ENCODE assay signal across 1 cellular context in the genomic region with DNA sequence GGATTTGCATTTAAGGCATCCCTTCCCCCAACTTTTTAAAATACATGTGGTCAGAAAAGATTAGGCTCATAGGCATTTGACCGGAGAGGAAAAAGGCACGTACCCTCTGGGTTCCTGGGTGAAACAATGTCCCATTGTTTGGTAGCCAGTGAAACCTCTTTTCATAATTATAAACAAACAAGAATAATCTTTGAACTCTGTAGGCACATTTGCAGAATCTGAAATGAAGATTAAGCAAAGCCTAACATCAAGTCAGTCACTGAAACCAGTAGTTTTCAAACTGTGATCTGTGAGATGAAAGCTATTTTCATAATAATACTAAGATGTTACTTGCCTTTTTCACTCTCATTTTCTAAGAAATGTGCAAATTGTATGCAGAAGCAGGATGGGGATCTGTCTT.
TF ChIP-seq lines count a peak whose summit lies in the region.

No MANE protein-coding gene starts in this region.

TF ChIP-seq in WTC11, 78 proteins besides CTCF, POLR2A, EP300 and RAD21 (continued from another document):
- TF ChIP-seq, protein P1, sequence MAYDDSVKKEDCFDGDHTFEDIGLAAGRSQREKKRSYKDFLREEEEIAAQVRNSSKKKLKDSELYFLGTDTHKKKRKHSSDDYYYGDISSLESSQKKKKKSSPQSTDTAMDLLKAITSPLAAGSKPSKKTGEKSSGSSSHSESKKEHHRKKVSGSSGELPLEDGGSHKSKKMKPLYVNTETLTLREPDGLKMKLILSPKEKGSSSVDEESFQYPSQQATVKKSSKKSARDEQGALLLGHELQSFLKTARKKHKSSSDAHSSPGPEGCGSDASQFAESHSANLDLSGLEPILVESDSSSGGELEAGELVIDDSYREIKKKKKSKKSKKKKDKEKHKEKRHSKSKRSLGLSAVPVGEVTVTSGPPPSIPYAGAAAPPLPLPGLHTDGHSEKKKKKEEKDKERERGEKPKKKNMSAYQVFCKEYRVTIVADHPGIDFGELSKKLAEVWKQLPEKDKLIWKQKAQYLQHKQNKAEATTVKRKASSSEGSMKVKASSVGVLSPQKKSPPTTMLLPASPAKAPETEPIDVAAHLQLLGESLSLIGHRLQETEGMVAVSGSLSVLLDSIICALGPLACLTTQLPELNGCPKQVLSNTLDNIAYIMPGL (CRISPR knock-in tag; IDR thresholded peaks at IDR 0.05) = no peak
- TF ChIP-seq ZNF219 (CRISPR knock-in tag; IDR thresholded peaks at IDR 0.05; ENCODE audit: borderline replicate concordance) = no peak
- no peak for TF ChIP-seq IRF2 (CRISPR knock-in tag; IDR thresholded peaks at IDR 0.05; ENCODE audit: borderline replicate concordance, low read depth)
